In genomic region chr17:42101513-42102292, GRCh38 we compare ENCODE assay signal across 8 cellular contexts. TPM values are rescaled to one million over a fixed set of nuclear protein-coding genes. Genes with fewer than 3 reads are reported as not detected.
DNase-seq lines count a peak whose midpoint lies in the region; ATAC-seq and TF ChIP-seq lines count a peak whose summit lies in the region.

No MANE protein-coding gene starts in this region.

- in situ Hi-C loops in HAP-1 (cut with MboI; ENCODE audit: low sequenced_read_pairs) = no loop called here

- H3K4me1 ChIP-seq in HAP-1 (peaks cover 3% of the 10 kb centered on the region; the same call in 1 of the 2 replicates), RWPE2 (ENCODE audit: insufficient read depth, poor library complexity, severe bottlenecking) (no peaks in the 10 kb centered on the region), aorta (ENCODE audit: control insufficient read depth in 1 of 2, insufficient read depth in 2 of 2, low read length in 2 of 2) (no peaks in the 10 kb centered on the region)

- DNase-seq in C1 segment of cervical spinal cord (lab: John Stamatoyannopoulos, UW) (peak in 11 of 14 donors; percentile 7 to 77 (median 52)), HAP-1 (ENCODE audit: low spot score in 2 of 2) (peak; percentile 18 to 92), RWPE2 (ENCODE audit: low spot score) (no peak), globus pallidus (ENCODE audit: low spot score) (peak; percentile 49), pons (ENCODE audit: low spot score) (peak; percentile 42), aorta (peak; percentile 86 to 95)
- DNase-seq in activated gamma-delta T cell treated with anti-CD3 and anti-CD28 coated beads, Interleukin-2, amount 50 U/mL, for 16 hours (ENCODE audit: low read depth) = peak; percentile 45

- no peaks in the 10 kb centered on the region for H3K9me3 ChIP-seq in HAP-1
- no peaks in the 10 kb centered on the region for H3K9me3 ChIP-seq in RWPE2 (ENCODE audit: severe bottlenecking)
- no peaks in the 10 kb centered on the region for H3K9me3 ChIP-seq in aorta (ENCODE audit: control insufficient read depth, low read length)

- H3K27me3 ChIP-seq in HAP-1 (ENCODE audit: low read depth) (no peaks in the 10 kb centered on the region), RWPE2 (ENCODE audit: insufficient read depth, poor library complexity, severe bottlenecking) (peaks cover 11% of the 10 kb centered on the region), aorta (ENCODE audit: control insufficient read depth in 1 of 2, insufficient read depth in 2 of 2, low read length in 1 of 2) (no peaks in the 10 kb centered on the region)

- ATAC-seq in RWPE2 (ENCODE audit: low read depth) = peak; percentile 31; the same call in 1 of the 3 replicates
- ATAC-seq in aorta (ENCODE audit: low FRiP score) = peak; percentile 79
- ATAC-seq in GM19463 (IDR thresholded peaks at IDR 0.05; ENCODE audit: unreplicated experiment) = no peak

- H3K4me3 ChIP-seq in HAP-1 = no peak overlapping the region
- H3K4me3 ChIP-seq in RWPE2 (ENCODE audit: severe bottlenecking) = no peak overlapping the region
- no peak overlapping the region for H3K4me3 ChIP-seq in aorta (ENCODE audit: low read length in 2 of 2)

- H3K36me3 ChIP-seq in HAP-1 (replicated peaks) (no peaks in the 10 kb centered on the region), RWPE2 (ENCODE audit: low read depth) (no peaks in the 10 kb centered on the region), aorta (ENCODE audit: control insufficient read depth in 1 of 2, insufficient read depth in 2 of 2, low read length in 1 of 2) (no peaks in the 10 kb centered on the region)

- peak; percentile 58 for TF ChIP-seq CTCF in RWPE2 (IDR thresholded peaks at IDR 0.05; ENCODE audit: poor library complexity, severe bottlenecking)

- WGBS in aorta, 2 donors = 34 to 38% methylated on average over 14 of the region's 14 CpGs

- H3K27ac ChIP-seq in RWPE2 (ENCODE audit: poor library complexity, severe bottlenecking) = no peak overlapping the region
- no peak overlapping the region for H3K27ac ChIP-seq in aorta (ENCODE audit: low read depth in 1 of 2, low read length in 2 of 2)

- intact Hi-C loops in aorta (cut with DNase I) = loop anchor here (2.0 to 5.0 kb wide), 3 partner anchors 34 to 77 kb away; no protein-coding TSS in a partner anchor

RNA-seq across cellular contexts. Expression of gene ZNF385C, which starts 3.4 kb away (rescaled TPM):
- total RNA-seq in aorta = not detected
- under 1 TPM in 1 of 2 donors, not detected in 1; 0.49 TPM for polyA plus RNA-seq in aorta

RNA-seq across cellular contexts. Expression of gene DHX58, which starts 10.8 kb away (rescaled TPM):
- total RNA-seq in aorta = 10 to 100 TPM; 11.6 to 24.5 TPM
- polyA plus RNA-seq in aorta = 10 to 100 TPM in 1 of 2 donors, 1 to 10 TPM in 1; 3.6 to 45.5 TPM

RNA-seq across cellular contexts. Expression of gene KAT2A, which starts 19.5 kb away (rescaled TPM):
- total RNA-seq in aorta = 10 to 100 TPM; 24.8 to 49.3 TPM
- polyA plus RNA-seq in aorta = 100 to 1,000 TPM in 1 of 2 donors, 1 to 10 TPM in 1; 8.9 to 109 TPM

RNA-seq across cellular contexts. Expression of gene HSPB9, which starts 20.9 kb away (rescaled TPM):
- not detected for total RNA-seq in aorta
- polyA plus RNA-seq in aorta = under 1 TPM; 0.15 to 0.63 TPM

RNA-seq across cellular contexts. Expression of gene C17orf113, which starts 51.3 kb away (rescaled TPM):
- total RNA-seq in aorta = under 1 TPM; 0.32 to 0.96 TPM
- polyA plus RNA-seq in aorta = under 1 TPM; 0.50 to 0.74 TPM
